ENCODE assay signal across 21 cellular contexts in genomic region chr16:1193143-1193824, GRCh38. TPM values are rescaled to one million over a fixed set of nuclear protein-coding genes. Genes with fewer than 3 reads are reported as not detected.
DNase-seq lines count a peak whose midpoint lies in the region; ATAC-seq and TF ChIP-seq lines count a peak whose summit lies in the region.
"Had no signal": no experiment of that assay in that cellular context is flagged by ENCODE, and none has a peak within 500 bp of the region (broad histone marks: within the 10 kb centered on the region; RNA-seq: fewer than 3 reads in every experiment).

No MANE protein-coding gene starts in this region.

- CTCF ChIA-PET in HEK293 (lab: Yijun Ruan, JAX) = interaction anchor here (0.6 to 1.8 kb wide), 5 partner anchors 9 to 101 kb away, joined by 3 to 6 read pairs (median 4); no protein-coding TSS in a partner anchor

- no peak for ATAC-seq in body of pancreas
- no peak for ATAC-seq in stimulated activated memory B cell treated with anti-CD40 and anti-IgM and Interleukin-4, amounts not matched to agents 10 μg/mL and 1 μg/mL and 100 μg/mL, for 72 hours
- ATAC-seq: left cardiac atrium had no signal

- H3K36me3 ChIP-seq in HEK293 (ENCODE audit: control insufficient read depth in 2 of 2, insufficient read depth in 1 of 2, low read length in 2 of 2) (no peaks in the 10 kb centered on the region), body of pancreas (replicated peaks in 1 of 2; ENCODE audit: insufficient read depth in 1 of 2, low read depth in 2 of 2) (no peaks in the 10 kb centered on the region), stomach (peaks cover 0 to 12% (median 0%) of the 10 kb centered on the region in 4 donors)
- H3K36me3 ChIP-seq: brain microvascular endothelial cell had no signal

- WGBS in body of pancreas, 2 donors = 70% methylated on average over 30 of the region's 30 CpGs; no CpG with 5 or more reads in 1 of the 2 donors
- 64 to 77% (median 70%) methylated on average over 17 to 30 of the region's 30 CpGs for WGBS in stomach, 5 donors

- no peaks in the 10 kb centered on the region for H3K4me1 Mint-ChIP-seq in stimulated activated memory B cell treated with anti-CD40 and anti-IgM and Interleukin-4, amounts not matched to agents 10 μg/mL and 1 μg/mL and 100 μg/mL, for 72 hours
- H3K4me1 Mint-ChIP-seq: activated CD4-positive, alpha-beta memory T cell treated with anti-CD3 and anti-CD28 coated beads, Interleukin-2, amount 10 ng/mL, durations not matched to agents 7 days and 5 days; endodermal cell had no signal

- POLR2A ChIA-PET in HEK293 (lab: Yijun Ruan, JAX) = no interaction called here

- DNase-seq in NCI-H2081 treated with DMSO at 0.1 percent for 48 hours (lab: John Stamatoyannopoulos, UW) (peak; percentile 4), body of pancreas (peak in 3 of 4 donors; percentile 19 to 29 (median 24)), stomach (no peak), DMS79 treated with DMSO at 0.1 percent for 48 hours (lab: John Stamatoyannopoulos, UW) (no peak), mesenteric fat pad (ENCODE audit: low spot score) (no peak)
- DNase-seq: activated CD4-positive, alpha-beta memory T cell treated with anti-CD3 and anti-CD28 coated beads, Interleukin-2, amount 10 ng/mL, durations not matched to agents 7 days and 5 days; activated gamma-delta T cell treated with Interleukin-2 at 50 U/mL for 16 hours; brain microvascular endothelial cell; glutamatergic neuron; left cardiac atrium; NCI-H1105; testis had no signal

- no peaks in the 10 kb centered on the region for H3K36me3 Mint-ChIP-seq in stimulated activated memory B cell treated with anti-CD40 and anti-IgM and Interleukin-4, amounts not matched to agents 10 μg/mL and 1 μg/mL and 100 μg/mL, for 72 hours

- no peak overlapping the region for H3K27ac ChIP-seq in HEK293 (ENCODE audit: extremely low read depth, low read depth, low read length)
- no peak overlapping the region for H3K27ac ChIP-seq in body of pancreas
- peak overlapping the region in 3 of 5 donors; percentile 57 to 83 (median 64) for H3K27ac ChIP-seq in stomach
- H3K27ac ChIP-seq: brain microvascular endothelial cell, HL-60, RWPE1, testis had no signal

- H3K4me1 ChIP-seq in HEK293 (ENCODE audit: control insufficient read depth, insufficient read depth, low read length) (peaks cover 3% of the 10 kb centered on the region; the same call in 1 of the 2 replicates), body of pancreas (peaks cover 6% of the 10 kb centered on the region), stomach (peaks cover 8 to 39% (median 23%) of the 10 kb centered on the region in 4 donors)
- H3K4me1 ChIP-seq: Caco-2, testis had no signal

- no peaks in the 10 kb centered on the region for H3K9me3 Mint-ChIP-seq in stimulated activated memory B cell treated with anti-CD40 and anti-IgM and Interleukin-4, amounts not matched to agents 10 μg/mL and 1 μg/mL and 100 μg/mL, for 72 hours
- H3K9me3 Mint-ChIP-seq: activated CD4-positive, alpha-beta memory T cell treated with anti-CD3 and anti-CD28 coated beads, Interleukin-2, amount 10 ng/mL, durations not matched to agents 7 days and 5 days; endodermal cell; neural crest cell; T-helper 2 cell treated with Interferon-gamma antibody and Interleukin-4, amounts not matched to agents 5 μg/mL and 100 μg/mL, for 36 hours had no signal

- H3K4me3 ChIP-seq in HEK293 (ENCODE audit: low read depth, low read length) = no peak overlapping the region
- H3K4me3 ChIP-seq in body of pancreas = no peak overlapping the region
- no peak overlapping the region for H3K4me3 ChIP-seq in stomach
- H3K4me3 ChIP-seq: smooth muscle cell, testis had no signal

- TF ChIP-seq EP300 in stomach (IDR thresholded peaks at IDR 0.05) = peak; percentile 15

- TF ChIP-seq POLR2A in body of pancreas (IDR thresholded peaks at IDR 0.05) (no peak), stomach (IDR thresholded peaks at IDR 0.05) (no peak)

- TF ChIP-seq CTCF in HEK293 (tag by site-specific recombination; IDR thresholded peaks at IDR 0.05) = no peak
- TF ChIP-seq CTCF in body of pancreas (IDR thresholded peaks at IDR 0.05) = no peak
- no peak for TF ChIP-seq CTCF in stomach (IDR thresholded peaks at IDR 0.05)

- H3K27me3 Mint-ChIP-seq in stimulated activated memory B cell treated with anti-CD40 and anti-IgM and Interleukin-4, amounts not matched to agents 10 μg/mL and 1 μg/mL and 100 μg/mL, for 72 hours = peaks cover 38% of the 10 kb centered on the region
- H3K27me3 Mint-ChIP-seq: activated CD4-positive, alpha-beta memory T cell treated with anti-CD3 and anti-CD28 coated beads, Interleukin-2, amount 10 ng/mL, durations not matched to agents 7 days and 5 days had no signal

- H3K4me3 Mint-ChIP-seq in stimulated activated memory B cell treated with anti-CD40 and anti-IgM and Interleukin-4, amounts not matched to agents 10 μg/mL and 1 μg/mL and 100 μg/mL, for 72 hours = no peak overlapping the region
- H3K4me3 Mint-ChIP-seq: activated CD4-positive, alpha-beta memory T cell treated with anti-CD3 and anti-CD28 coated beads, Interleukin-2, amount 10 ng/mL, durations not matched to agents 7 days and 5 days; endodermal cell; neural crest cell; T-helper 2 cell treated with Interferon-gamma antibody and Interleukin-4, amounts not matched to agents 5 μg/mL and 100 μg/mL, for 36 hours had no signal

- H3K27ac Mint-ChIP-seq in stimulated activated memory B cell treated with anti-CD40 and anti-IgM and Interleukin-4, amounts not matched to agents 10 μg/mL and 1 μg/mL and 100 μg/mL, for 72 hours = no peak overlapping the region
- H3K27ac Mint-ChIP-seq: activated CD4-positive, alpha-beta memory T cell treated with anti-CD3 and anti-CD28 coated beads, Interleukin-2, amount 10 ng/mL, durations not matched to agents 7 days and 5 days; endodermal cell; T-helper 2 cell treated with Interferon-gamma antibody and Interleukin-4, amounts not matched to agents 5 μg/mL and 100 μg/mL, for 36 hours had no signal

- intact Hi-C loops in body of pancreas (cut with DNase I) (loop anchor here (2.0 kb wide), 1 partner anchor 86 kb away; no protein-coding TSS in a partner anchor), stomach (cut with DNase I; ENCODE audit: low total_unique reads) (no loop called here)

- H3K9me3 ChIP-seq in HEK293 (ENCODE audit: control insufficient read depth, insufficient read depth, low read depth, low read length) = no peaks in the 10 kb centered on the region
- no peaks in the 10 kb centered on the region for H3K9me3 ChIP-seq in body of pancreas
- H3K9me3 ChIP-seq in stomach = no peaks in the 10 kb centered on the region
- H3K9me3 ChIP-seq: Caco-2, testis had no signal

- H3K27me3 ChIP-seq in body of pancreas (no peaks in the 10 kb centered on the region), stomach (peaks cover 0 to 30% (median 9%) of the 10 kb centered on the region in 3 donors)
- H3K27me3 ChIP-seq: brain microvascular endothelial cell, testis had no signal

TF ChIP-seq in HEK293, 187 proteins besides CTCF, POLR2A, EP300 and RAD21 (continues in another document):
- no peak for TF ChIP-seq ZNF155 (tag by site-specific recombination; IDR thresholded peaks at IDR 0.05)
- 0 out of 2 replicates have a peak, but pooled peaks have one; percentile 40 for TF ChIP-seq SP7 (tag by site-specific recombination; IDR thresholded peaks at IDR 0.05)
- peak; percentile 66 for TF ChIP-seq ZBTB44 (tag by site-specific recombination; IDR thresholded peaks at IDR 0.05)
- TF ChIP-seq SP2 (tag by site-specific recombination; IDR thresholded peaks at IDR 0.05) = 0 out of 2 replicates have a peak, but pooled peaks have one; percentile 3
- 0 out of 2 replicates have a peak, but pooled peaks have one; percentile 29 for TF ChIP-seq KLF1 (tag by site-specific recombination; IDR thresholded peaks at IDR 0.05)
- peak; percentile 66; the same call in 1 of the 2 replicates for TF ChIP-seq ZNF18 (tag by site-specific recombination; IDR thresholded peaks at IDR 0.05)
- peak; percentile 71 for TF ChIP-seq GLIS1 (tag by site-specific recombination; IDR thresholded peaks at IDR 0.05)
- TF ChIP-seq ZIC2 (tag by site-specific recombination; IDR thresholded peaks at IDR 0.05) = peak; percentile 25; the same call in 1 of the 2 replicates

RNA-seq across cellular contexts. Expression of gene TPSG1, which starts 31.8 kb away (rescaled TPM):
- total RNA-seq in body of pancreas (not detected), stomach (10 to 100 TPM in 1 of 5 donors, not detected in 4; 22.9 TPM), mesenteric fat pad (not detected)
- 1 to 10 TPM in 1 of 3 donors, under 1 TPM in 1, not detected in 1; 0.10 to 1.2 TPM for polyA plus RNA-seq in stomach
- total RNA-seq: activated CD4-positive, alpha-beta memory T cell treated with anti-CD3 and anti-CD28 coated beads, Interleukin-2, amount 10 ng/mL, durations not matched to agents 7 days and 5 days; Caco-2; endodermal cell; neural crest cell; smooth muscle cell had no signal
- polyA plus RNA-seq: smooth muscle cell had no signal

RNA-seq across cellular contexts. Expression of gene TPSB2, which starts 36.7 kb away (rescaled TPM):
- total RNA-seq in body of pancreas (10 to 100 TPM in 1 of 2 donors, 1 to 10 TPM in 1; 4.4 to 21.8 TPM), stomach (100 to 1,000 TPM in 2 of 5 donors, 10 to 100 TPM in 1, 1 to 10 TPM in 1, not detected in 1; 1.8 to 158 (median 70.5) TPM), mesenteric fat pad (22.1 TPM)
- 100 to 1,000 TPM in 1 of 3 donors, 10 to 100 TPM in 2; 19.0 to 164 (median 47.9) TPM for polyA plus RNA-seq in stomach
- total RNA-seq: activated CD4-positive, alpha-beta memory T cell treated with anti-CD3 and anti-CD28 coated beads, Interleukin-2, amount 10 ng/mL, durations not matched to agents 7 days and 5 days; Caco-2; endodermal cell; neural crest cell; smooth muscle cell had no signal
- polyA plus RNA-seq: smooth muscle cell had no signal

RNA-seq across cellular contexts. Expression of gene CACNA1H, which starts 40.4 kb away (rescaled TPM):
- total RNA-seq in body of pancreas = 10 to 100 TPM in 1 of 2 donors, 1 to 10 TPM in 1; 7.3 to 15.2 TPM
- total RNA-seq in stomach = 10 to 100 TPM; 15.8 to 49.6 (median 33.3) TPM
- 10 to 100 TPM in 1 of 3 donors, 1 to 10 TPM in 2; 1.5 to 14.5 (median 4.2) TPM for polyA plus RNA-seq in stomach
- 2.6 TPM for total RNA-seq in mesenteric fat pad

RNA-seq across cellular contexts. Expression of gene TPSAB1, which starts 47.2 kb away (rescaled TPM):
- total RNA-seq in body of pancreas (10 to 100 TPM; 23.6 to 53.4 TPM), stomach (100 to 1,000 TPM in 3 of 5 donors, 10 to 100 TPM in 2; 15.4 to 202 (median 110) TPM), mesenteric fat pad (10.7 TPM)
- 100 to 1,000 TPM in 1 of 3 donors, 10 to 100 TPM in 2; 16.9 to 115 (median 32.1) TPM for polyA plus RNA-seq in stomach
- total RNA-seq: activated CD4-positive, alpha-beta memory T cell treated with anti-CD3 and anti-CD28 coated beads, Interleukin-2, amount 10 ng/mL, durations not matched to agents 7 days and 5 days; Caco-2; endodermal cell; neural crest cell; smooth muscle cell had no signal
- polyA plus RNA-seq: smooth muscle cell had no signal

Comparison
In these comparisons a context has a peak if more than half of its experiments do, and no peak if none do; other contexts are left out.
1. H3K27ac ChIP-seq: peak in stomach (3 of 5); none in HEK293 (single experiment) and body of pancreas (0 of 4).
2. DNase-seq: peak in NCI-H2081 treated with DMSO at 0.1 percent for 48 hours (single experiment) and body of pancreas (3 of 4); none in stomach (single experiment), DMS79 treated with DMSO at 0.1 percent for 48 hours (single experiment) and mesenteric fat pad (single experiment).